In genomic region chr1:1232224-1232800, GRCh38 we compare ENCODE assay signal across 8 cellular contexts. TPM values are rescaled to one million over a fixed set of nuclear protein-coding genes. Genes with fewer than 3 reads are reported as not detected.
DNase-seq lines count a peak whose midpoint lies in the region; ATAC-seq and TF ChIP-seq lines count a peak whose summit lies in the region.

Gene B3GALT6, plus strand, starts transcription at chr1:1232237. Its CDS starts 42 bp downstream, at chr1:1232279.

- WGBS in upper lobe of left lung, 2 donors = 19% methylated on average over 10 of the region's 99 CpGs; no CpG with 5 or more reads in 1 of the 2 donors

- H3K9me3 Mint-ChIP-seq in Calu3 (ENCODE audit: low read depth, unreplicated experiment) (no peaks in the 10 kb centered on the region), MCF 10A (ENCODE audit: unreplicated experiment) (no peaks in the 10 kb centered on the region)

- peak within 1 kb of the TSS; percentile 76 to 97 (median 86) for H3K4me3 ChIP-seq in upper lobe of left lung

- peaks cover 32 to 56% (median 34%) of the 10 kb centered on the region in 4 donors for H3K4me1 ChIP-seq in upper lobe of left lung

- H3K4me3 Mint-ChIP-seq in Calu3 (ENCODE audit: low read depth, unreplicated experiment) (peak within 1 kb of the TSS; percentile 79), MCF 10A (ENCODE audit: unreplicated experiment) (peak within 1 kb of the TSS; percentile 88)

- BruUV-seq in Calu3 (replicated peaks; lab: Mats Ljungman, UMichigan) = no TSS peak
- BruUV-seq in MCF 10A (replicated peaks; lab: Mats Ljungman, UMichigan) = no TSS peak

- peaks cover 0 to 1% (median 0%) of the 10 kb centered on the region in 4 donors for H3K27me3 ChIP-seq in upper lobe of left lung

- H3K27ac Mint-ChIP-seq in Calu3 (ENCODE audit: unreplicated experiment) (peak within 1 kb of the TSS; percentile 85), MCF 10A (ENCODE audit: low read depth, unreplicated experiment) (peak within 1 kb of the TSS; percentile 85)

- no peak for TF ChIP-seq POLR2A in upper lobe of left lung (IDR thresholded peaks at IDR 0.05)

- H3K27me3 Mint-ChIP-seq in Calu3 (ENCODE audit: unreplicated experiment) = no peaks in the 10 kb centered on the region
- no peaks in the 10 kb centered on the region for H3K27me3 Mint-ChIP-seq in MCF 10A (ENCODE audit: insufficient read depth, unreplicated experiment)

- ATAC-seq in HG03521 (IDR thresholded peaks at IDR 0.05; ENCODE audit: unreplicated experiment) = peak; percentile 2
- ATAC-seq in upper lobe of left lung (ENCODE audit: low FRiP score in 2 of 2) = no peak

- POLR2A ChIA-PET in MCF 10A (lab: Yijun Ruan, JAX) = interaction anchor here (0.6 to 2.0 kb wide), 6 partner anchors 27 to 232 kb away, joined by 3 to 7 read pairs (median 3); partner anchors contain the start of gene SCNN1D

- intact Hi-C loops in Calu3 (cut with micrococcal nuclease; ENCODE audit: unreplicated experiment) = loop anchor here (10.0 kb wide), 1 partner anchor 68 kb away; no protein-coding TSS in a partner anchor
- intact Hi-C loops in MCF 10A (cut with micrococcal nuclease) = loop anchor here (5.0 kb wide), 1 partner anchor 60 kb away; no protein-coding TSS in a partner anchor
- intact Hi-C loops in posterior vena cava (cut with DNase I) = no loop called here

- no peak for TF ChIP-seq CTCF in Calu3 (IDR thresholded peaks at IDR 0.05; ENCODE audit: unreplicated experiment)
- TF ChIP-seq CTCF in MCF 10A (IDR thresholded peaks at IDR 0.05; ENCODE audit: unreplicated experiment) = no peak
- TF ChIP-seq CTCF in upper lobe of left lung (IDR thresholded peaks at IDR 0.05) = peak in 3 of 6 experiments; percentile 10 to 29 (median 21)

- peak within 1 kb of the TSS; percentile 81 to 96 (median 90) for H3K27ac ChIP-seq in upper lobe of left lung

- H3K9me3 ChIP-seq in upper lobe of left lung = peaks cover 0 to 3% (median 0%) of the 10 kb centered on the region in 4 donors

- no peak for DNase-seq in Calu3
- DNase-seq in MCF 10A (ENCODE audit: unreplicated experiment) = no peak
- no peak for DNase-seq in lung microvascular endothelial cell (ENCODE audit: low read depth in 2 of 2)
- no peak for DNase-seq in upper lobe of left lung
- DNase-seq in posterior vena cava (ENCODE audit: low spot score) = no peak
- no peak for DNase-seq in GF-D8 (lab: John Stamatoyannopoulos, UW)
- DNase-seq in T1000 (lab: John Stamatoyannopoulos, UW) = no peak

- H3K36me3 Mint-ChIP-seq in Calu3 (ENCODE audit: insufficient read depth, unreplicated experiment) (peaks cover 48% of the 10 kb centered on the region), MCF 10A (ENCODE audit: insufficient read depth, unreplicated experiment) (peaks cover 10% of the 10 kb centered on the region)

- CTCF ChIA-PET in Calu3 (lab: Charles Lee) = no interaction called here
- CTCF ChIA-PET in MCF 10A (lab: Yijun Ruan, JAX) = interaction anchor here (0.6 to 1.1 kb wide), 3 partner anchors 60 to 112 kb away, joined by 3 read pairs; no protein-coding TSS in a partner anchor

- H3K36me3 ChIP-seq in upper lobe of left lung = peaks cover 8 to 17% (median 15%) of the 10 kb centered on the region in 4 donors

- no peak for TF ChIP-seq EP300 in upper lobe of left lung (IDR thresholded peaks at IDR 0.05)

- peaks cover 16% of the 10 kb centered on the region for H3K4me1 Mint-ChIP-seq in Calu3 (ENCODE audit: low read depth, unreplicated experiment)
- peaks cover 8% of the 10 kb centered on the region for H3K4me1 Mint-ChIP-seq in MCF 10A (ENCODE audit: insufficient read depth, unreplicated experiment)

RNA-seq across cellular contexts. Expression of gene B3GALT6, which starts in this region (rescaled TPM):
- total RNA-seq in Calu3 (2022) (23.4 and 25.9 TPM in 2 replicates), MCF 10A (2022) (24.6 and 31.5 TPM in 2 replicates), lung microvascular endothelial cell (14.8 and 30.4 TPM in 2 replicates), upper lobe of left lung (10 to 100 TPM; 15.2 to 31.3 (median 19.9) TPM), posterior vena cava (10 to 100 TPM in 1 of 2 donors, 1 to 10 TPM in 1; 9.9 to 10.3 TPM)

Comparison
In these comparisons a context has a peak if more than half of its experiments do, and no peak if none do; other contexts are left out.
1. intact Hi-C loops: an anchor here in Calu3 (10.0 kb wide) and MCF 10A (5.0 kb wide); none called in posterior vena cava.